ENCODE assay signal across 8 cellular contexts in genomic region chr17:37608369-37609169, GRCh38. TPM values are rescaled to one million over a fixed set of nuclear protein-coding genes. Genes with fewer than 3 reads are reported as not detected.
DNase-seq lines count a peak whose midpoint lies in the region; ATAC-seq and TF ChIP-seq lines count a peak whose summit lies in the region.

No MANE protein-coding gene starts in this region.

- H3K9me3 ChIP-seq in fibroblast of lung (ENCODE audit: control insufficient read depth, insufficient read depth, low read depth, low read length) = no peaks in the 10 kb centered on the region

- H3K79me2 ChIP-seq in fibroblast of lung (ENCODE audit: control insufficient read depth, insufficient read depth, low read length) = peaks cover 44% of the 10 kb centered on the region

- peak overlapping the region; percentile 88 for H3K27ac ChIP-seq in fibroblast of lung (ENCODE audit: insufficient read depth, low read length)

- peak overlapping the region; percentile 45 for H2AFZ ChIP-seq in fibroblast of lung (ENCODE audit: low read length)

- peaks cover 3% of the 10 kb centered on the region for H3K4me1 ChIP-seq in fibroblast of lung (ENCODE audit: control insufficient read depth, extremely low read depth, insufficient read depth, low read length)

- no peaks in the 10 kb centered on the region for H3K9me3 Mint-ChIP-seq in naive B cell

- H3K36me3 ChIP-seq in fibroblast of lung (ENCODE audit: control insufficient read depth, insufficient read depth, low read length) = no peaks in the 10 kb centered on the region

- DNase-seq in NCI-H2107 treated with DMSO at 0.1 percent for 48 hours (lab: John Stamatoyannopoulos, UW; ENCODE audit: unreplicated experiment) (peak; percentile 22), NCI-H2107 (lab: John Stamatoyannopoulos, UW) (no peak), NCI-H146 (lab: John Stamatoyannopoulos, UW) (peak; percentile 79), fibroblast of lung (ENCODE audit: low read depth in 2 of 2) (peak; percentile 43 to 54), naive B cell (no peak)
- no peak for DNase-seq in stimulated activated CD4-positive, alpha-beta T cell treated with anti-CD3 and anti-CD28 coated beads, Interleukin-1b, Interleukin-23, amount 100 ng/mL, for 48 hours

- H3K4me2 ChIP-seq in fibroblast of lung (ENCODE audit: extremely low read depth, insufficient read depth, low read length) = peak overlapping the region; percentile 93

- no peak for TF ChIP-seq CTCF in WI38 (IDR thresholded peaks at IDR 0.05; ENCODE audit: low read depth, low read length)
- no peak for TF ChIP-seq CTCF in fibroblast of lung (conservative IDR thresholded peaks at IDR 0.05 in 1 of 2, IDR thresholded peaks at IDR 0.05 in 1 of 2; ENCODE audit: low read depth in 1 of 2, low read length in 2 of 2)

- peak overlapping the region; percentile 85 for H3K9ac ChIP-seq in fibroblast of lung (ENCODE audit: insufficient read depth, low read length)

- H3K27me3 Mint-ChIP-seq in naive B cell = no peaks in the 10 kb centered on the region

- peaks cover 30 to 44% (median 37%) of the 10 kb centered on the region in 3 donors for H3K4me1 Mint-ChIP-seq in naive B cell

- H3K27me3 ChIP-seq in fibroblast of lung (ENCODE audit: control insufficient read depth, insufficient read depth, low read length) = no peaks in the 10 kb centered on the region

- peak; percentile 13 for ATAC-seq in HG02610 (IDR thresholded peaks at IDR 0.05; ENCODE audit: unreplicated experiment)
- peak in 1 of 2 donors; percentile 8 for ATAC-seq in naive B cell (ENCODE audit: low read depth in 2 of 2)

- H3K4me3 Mint-ChIP-seq in naive B cell = peak overlapping the region; percentile 90 to 99 (median 94)

- H3K36me3 Mint-ChIP-seq in naive B cell = no peaks in the 10 kb centered on the region

- H3K4me3 ChIP-seq in WI38 (ENCODE audit: low read depth, low read length) (peak overlapping the region; percentile 93), fibroblast of lung (replicated peaks in 1 of 4; ENCODE audit: control extremely low read depth in 1 of 4, insufficient read depth in 1 of 4, low read depth in 3 of 4, low read length in 4 of 4) (peak overlapping the region; percentile 79 to 95 (median 83))

- H4K20me1 ChIP-seq in fibroblast of lung (ENCODE audit: control insufficient read depth, extremely low read depth, insufficient read depth, low read length) = no peaks in the 10 kb centered on the region

- H3K27ac Mint-ChIP-seq in naive B cell = peak overlapping the region; percentile 74 to 96 (median 94)

RNA-seq across cellular contexts. Expression of gene SYNRG, which starts 0.6 kb away (rescaled TPM):
- total RNA-seq in fibroblast of lung = 16.7 and 21.5 TPM in 2 replicates
- polyA plus RNA-seq in fibroblast of lung (19.1 and 20.4 TPM in 2 replicates), naive B cell (ENCODE audit: low read depth in 6 of 6) (10 to 100 TPM; 16.0 to 82.3 (median 58.0) TPM)
- polyA plus RNA-seq in fibroblast of lung (2012) = 16.4 and 18.9 TPM in 2 replicates
- polyA minus RNA-seq in fibroblast of lung (ENCODE audit: low replicate concordance) = 25.3 and 38.5 TPM in 2 replicates

RNA-seq across cellular contexts. Expression of gene DDX52, which starts 34.7 kb away (rescaled TPM):
- 18.7 and 20.6 TPM in 2 replicates for total RNA-seq in fibroblast of lung
- 20.4 and 22.3 TPM in 2 replicates for polyA plus RNA-seq in fibroblast of lung
- 11.8 and 13.6 TPM in 2 replicates for polyA plus RNA-seq in fibroblast of lung (2012)
- polyA minus RNA-seq in fibroblast of lung (ENCODE audit: low replicate concordance) = 0.59 and 11.2 TPM in 2 replicates
- 10 to 100 TPM in 4 of 6 donors, 1 to 10 TPM in 2; 5.5 to 16.9 (median 12.3) TPM for polyA plus RNA-seq in naive B cell (ENCODE audit: low read depth in 6 of 6)

Comparison
In these comparisons a context has a peak if more than half of its experiments do, and no peak if none do; other contexts are left out.
1. DNase-seq: peak in NCI-H2107 treated with DMSO at 0.1 percent for 48 hours (single experiment), NCI-H146 (single experiment) and fibroblast of lung (2 of 2); none in NCI-H2107 (single experiment), naive B cell (single experiment) and stimulated activated CD4-positive, alpha-beta T cell treated with anti-CD3 and anti-CD28 coated beads, Interleukin-1b, Interleukin-23, amount 100 ng/mL, for 48 hours (single experiment).